ENCODE assay signal across 8 cellular contexts in the genomic region with DNA sequence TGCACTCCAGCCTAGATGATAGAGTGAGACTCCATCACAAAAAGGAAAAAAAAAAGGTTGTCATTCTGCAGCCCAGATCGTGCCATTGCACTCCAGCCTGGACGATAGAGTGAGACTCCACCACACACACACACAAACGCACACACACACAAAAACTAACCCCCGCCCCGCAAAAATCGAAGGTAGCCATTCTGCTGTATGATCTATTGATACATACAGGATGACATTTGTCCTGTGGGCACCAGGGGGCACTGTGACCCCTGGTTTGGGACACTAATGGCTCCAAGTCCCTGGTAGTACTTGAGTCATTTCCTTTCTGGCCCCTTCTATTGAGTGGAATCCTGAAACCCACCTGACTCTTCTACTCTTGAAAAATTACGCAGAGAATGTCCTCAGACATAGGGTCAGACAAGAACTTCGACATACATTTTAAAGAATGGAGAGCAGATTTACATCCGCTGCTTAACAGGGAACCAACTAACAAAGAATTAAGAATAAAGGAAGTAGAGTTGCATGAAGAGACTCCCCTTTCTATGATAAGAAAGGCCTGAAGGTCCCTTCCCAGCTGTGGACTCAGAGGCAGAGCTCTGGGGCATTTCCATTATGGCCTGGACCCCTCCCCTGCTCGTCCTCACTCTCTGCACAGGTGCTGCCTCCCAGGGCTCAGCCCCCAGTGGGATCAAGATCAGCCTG. TPM values are rescaled to one million over a fixed set of nuclear protein-coding genes. Genes with fewer than 3 reads are reported as not detected.
DNase-seq lines count a peak whose midpoint lies in the region; ATAC-seq and TF ChIP-seq lines count a peak whose summit lies in the region.

No MANE protein-coding gene starts in this region.

- H3K27ac Mint-ChIP-seq in T-helper 17 cell = no peak overlapping the region

- no peaks in the 10 kb centered on the region for H3K4me1 ChIP-seq in body of pancreas

- no peak overlapping the region for H3K4me3 Mint-ChIP-seq in T-helper 17 cell

- peaks cover 5% of the 10 kb centered on the region for H3K4me1 Mint-ChIP-seq in T-helper 17 cell

- H3K27me3 ChIP-seq in body of pancreas = no peaks in the 10 kb centered on the region

- in situ Hi-C loops in KBM-7 (cut with MboI; ENCODE audit: low pct_unique_long_range_greater_than_20kb, low sequenced_read_pairs) = no loop called here

- peaks cover 2% of the 10 kb centered on the region for H3K36me3 Mint-ChIP-seq in T-helper 17 cell (ENCODE audit: low read depth)

- WGBS in body of pancreas, 2 donors = 36 to 43% methylated on average over 10 of the region's 10 CpGs

- TF ChIP-seq CTCF in body of pancreas (IDR thresholded peaks at IDR 0.05) = peak; percentile 18 to 59 (median 52)

- H3K27ac ChIP-seq in body of pancreas = no peak overlapping the region

- H3K9me3 ChIP-seq in T-helper 17 cell (ENCODE audit: control insufficient read depth, low read length, poor library complexity, severe bottlenecking) (no peaks in the 10 kb centered on the region), body of pancreas (no peaks in the 10 kb centered on the region)

- peak; percentile 74 for ATAC-seq in T-helper 17 cell
- ATAC-seq in body of pancreas = peak; percentile 40
- no peak for ATAC-seq in GM18907 (IDR thresholded peaks at IDR 0.05; ENCODE audit: unreplicated experiment)

- intact Hi-C loops in body of pancreas (cut with DNase I) = no loop called here

- H3K27me3 Mint-ChIP-seq in T-helper 17 cell = peaks cover 43% of the 10 kb centered on the region

- H3K36me3 ChIP-seq in body of pancreas (replicated peaks in 1 of 2; ENCODE audit: insufficient read depth in 1 of 2, low read depth in 2 of 2) = no peaks in the 10 kb centered on the region

- DNase-seq in ELF-1 (ENCODE audit: low read depth, low spot score) = peak; percentile 23
- DNase-seq in KBM-7 = peak; percentile 28
- DNase-seq in T-helper 17 cell = peak in 1 of 3 donors; percentile 32
- DNase-seq in body of pancreas = peak; percentile 40 to 69 (median 45)
- DNase-seq in left kidney (ENCODE audit: low read depth, low spot score) = peak; percentile 81
- DNase-seq in stimulated activated CD8-positive, alpha-beta memory T cell treated with anti-CD3 and anti-CD28 coated beads, Interleukin-2, amount 100 ng/mL, for 48 hours (ENCODE audit: low read depth in 2 of 2) = peak; percentile 36 to 37
- DNase-seq in NCI-H128 (lab: John Stamatoyannopoulos, UW; ENCODE audit: unreplicated experiment) = no peak

- no peak for TF ChIP-seq POLR2A in body of pancreas (IDR thresholded peaks at IDR 0.05)

- H3K4me3 ChIP-seq in body of pancreas = no peak overlapping the region

RNA-seq across cellular contexts. Expression of gene PRAME, which starts 35.0 kb away (rescaled TPM):
- not detected for total RNA-seq in T-helper 17 cell
- total RNA-seq in body of pancreas = not detected

RNA-seq across cellular contexts. Expression of gene GGTLC2, which starts 50.3 kb away (rescaled TPM):
- total RNA-seq in T-helper 17 cell = not detected
- not detected for total RNA-seq in body of pancreas
